Comparison of ENCODE assay signal across 26 cellular contexts in genomic region chr9:83554278-83554677, GRCh38. TPM values are rescaled to one million over a fixed set of nuclear protein-coding genes. Genes with fewer than 3 reads are reported as not detected.
DNase-seq lines count a peak whose midpoint lies in the region; ATAC-seq, FAIRE-seq and TF ChIP-seq lines count a peak whose summit lies in the region.
"Had no signal": no experiment of that assay in that cellular context is flagged by ENCODE, and none has a peak within 500 bp of the region (broad histone marks: within the 10 kb centered on the region; RNA-seq: fewer than 3 reads in every experiment).

No MANE protein-coding gene starts in this region.

- intact Hi-C loops in left cardiac atrium (cut with DNase I) (no loop called here), psoas muscle (cut with DNase I) (no loop called here), thyroid gland (cut with DNase I) (no loop called here)

- H3K4me3 ChIP-seq in psoas muscle (no peak overlapping the region), thyroid gland (replicated peaks in 1 of 3) (no peak overlapping the region), upper lobe of left lung (no peak overlapping the region)
- H3K4me3 ChIP-seq: MG63, PC-9 had no signal

- H3K4me1 ChIP-seq in psoas muscle, result no peaks in the 10 kb centered on the region
- no peaks in the 10 kb centered on the region for H3K4me1 ChIP-seq in thyroid gland
- no peaks in the 10 kb centered on the region for H3K4me1 ChIP-seq in upper lobe of left lung
- H3K4me1 ChIP-seq: Caco-2 had no signal

- H3K27ac ChIP-seq in psoas muscle (no peak overlapping the region), thyroid gland (no peak overlapping the region), upper lobe of left lung (no peak overlapping the region)
- H3K27ac ChIP-seq: PC-9 had no signal

- H3K27me3 ChIP-seq in psoas muscle (ENCODE audit: insufficient read depth in 3 of 3, low read length in 2 of 3) (no peaks in the 10 kb centered on the region), thyroid gland (no peaks in the 10 kb centered on the region), upper lobe of left lung (no peaks in the 10 kb centered on the region)
- H3K27me3 ChIP-seq: MG63 had no signal

- DNase-seq in fibroblast of gingiva (ENCODE audit: low read depth) (peak; percentile 34), left cardiac atrium (peak; percentile 25), psoas muscle (peak; percentile 14 to 81), thyroid gland (peak; percentile 7 to 22), T1000 (lab: John Stamatoyannopoulos, UW) (no peak), upper lobe of left lung (no peak), cerebellar cortex (ENCODE audit: low spot score) (no peak), GM12892 (ENCODE audit: insufficient read length) (no peak)
- DNase-seq: C1 segment of cervical spinal cord; Caco-2; CD4-positive, alpha-beta memory T cell; IMR-90; KG1; MG63; NCI-H1105 treated with DMSO at 0.1 percent for 48 hours; NCI-H146; NCI-H2029; NCI-H446 treated with DMSO at 0.1 percent for 48 hours; NCI-H526; NCI-H82; NK-92 treated with Interleukin-12 subunit alpha and Interleukin-12 subunit beta, amount 100 ng/mL, for 24 hours; PC-9; SHP77 had no signal

- no peak for TF ChIP-seq POLR2A in thyroid gland (IDR thresholded peaks at IDR 0.05)
- no peak for TF ChIP-seq POLR2A in upper lobe of left lung (IDR thresholded peaks at IDR 0.05)
- TF ChIP-seq POLR2A in GM12892 (IDR thresholded peaks at IDR 0.05; ENCODE audit: low read depth, low read length), result no peak

- peak; percentile 23 to 72 for ATAC-seq in left cardiac atrium
- ATAC-seq in psoas muscle, result peak in 2 of 4 donors; percentile 17 to 60
- no peak for ATAC-seq in upper lobe of left lung (ENCODE audit: low FRiP score in 2 of 2)
- ATAC-seq: HCT116 had no signal

- WGBS in psoas muscle, 3 donors, result 72 to 79% (median 73%) methylated on average over 3 of the region's 3 CpGs
- WGBS in thyroid gland, 2 donors, result 83 to 88% methylated on average over 3 of the region's 3 CpGs
- 79 to 92% methylated on average over 3 of the region's 3 CpGs for WGBS in upper lobe of left lung, 2 donors

- H3K36me3 ChIP-seq in psoas muscle (ENCODE audit: insufficient read depth in 1 of 2, low read depth in 1 of 2), result no peaks in the 10 kb centered on the region
- no peaks in the 10 kb centered on the region for H3K36me3 ChIP-seq in thyroid gland
- H3K36me3 ChIP-seq in upper lobe of left lung, result no peaks in the 10 kb centered on the region
- H3K36me3 ChIP-seq: MG63 had no signal

- no peak for TF ChIP-seq CTCF in psoas muscle (IDR thresholded peaks at IDR 0.05)
- no peak for TF ChIP-seq CTCF in thyroid gland (IDR thresholded peaks at IDR 0.05)
- TF ChIP-seq CTCF in upper lobe of left lung (IDR thresholded peaks at IDR 0.05), result no peak

- no peak for FAIRE-seq in GM12892 (lab: Jason Lieb, UNC)
- FAIRE-seq: G401.6, H1 had no signal

- no peak for TF ChIP-seq EP300 in upper lobe of left lung (IDR thresholded peaks at IDR 0.05)

- H3K9me3 ChIP-seq in psoas muscle (peaks cover 9% of the 10 kb centered on the region), thyroid gland (no peaks in the 10 kb centered on the region), upper lobe of left lung (peaks cover 0 to 3% (median under 1%) of the 10 kb centered on the region in 4 donors)
- H3K9me3 ChIP-seq: Caco-2, MG63 had no signal

RNA-seq across cellular contexts. Expression of gene FRMD3, which starts 16.1 kb away (rescaled TPM):
- total RNA-seq in left cardiac atrium, result 10 to 100 TPM; 40.0 to 63.6 TPM
- total RNA-seq in psoas muscle, result 10 to 100 TPM; 27.5 to 41.0 (median 37.8) TPM
- polyA plus RNA-seq in psoas muscle, result 100 to 1,000 TPM in 1 of 3 donors, 10 to 100 TPM in 1, 1 to 10 TPM in 1; 8.5 to 182 (median 55.9) TPM
- 10 to 100 TPM; 15.9 to 28.6 (median 20.7) TPM for total RNA-seq in thyroid gland
- 10 to 100 TPM in 3 of 6 donors, 1 to 10 TPM in 3; 5.6 to 33.4 (median 10.4) TPM for total RNA-seq in upper lobe of left lung
- 0.06 TPM for polyA plus RNA-seq in GM12892 (2012; ENCODE audit: missing spikeins)
- total RNA-seq: Caco-2 had no signal

Comparison
In these comparisons a context has a peak if more than half of its experiments do, and no peak if none do; other contexts are left out.
1. DNase-seq: peak in fibroblast of gingiva (single experiment), left cardiac atrium (single experiment), psoas muscle (2 of 2) and thyroid gland (2 of 2); none in T1000 (single experiment), upper lobe of left lung (0 of 2), cerebellar cortex (single experiment) and GM12892 (single experiment).
2. ATAC-seq: peak in left cardiac atrium (2 of 2); none in upper lobe of left lung (0 of 2).